20 cellular contexts compared by ENCODE assay signal in genomic region chr6:103079867-103080266, GRCh38.
A peak's percentile ranks its signal among the peaks of the same experiment; 100 is the strongest.
DNase-seq lines count a peak whose midpoint lies in the region; ATAC-seq, FAIRE-seq and TF ChIP-seq lines count a peak whose summit lies in the region.
"Had no signal": no experiment of that assay in that cellular context is flagged by ENCODE, and none has a peak within 500 bp of the region (broad histone marks: within the 10 kb centered on the region; RNA-seq: fewer than 3 reads in every experiment).

No MANE protein-coding gene starts in this region.

- TF ChIP-seq RAD21 in GM12878 (IDR thresholded peaks at IDR 0.05; ENCODE audit: insufficient read depth, low read depth, low read length), result no peak

- POLR2A ChIA-PET in GM12878 (lab: Charles Lee), result no interaction called here

- CTCF ChIA-PET in GM12878 (lab: Yijun Ruan, JAX), result interaction anchor here (1.7 kb wide), 1 partner anchor 43 kb away, joined by 6 read pairs; no protein-coding TSS in a partner anchor

- RAD21 ChIA-PET in GM12878 (lab: Charles Lee; ENCODE audit: unreplicated experiment), result interaction anchor here (0.7 to 1.4 kb wide), 3 partner anchors 22 to 191 kb away, joined by 3 to 4 read pairs (median 3); no protein-coding TSS in a partner anchor

- no TSS peak for BruUV-seq in GM12878 (replicated peaks; lab: Mats Ljungman, UMichigan)

- TF ChIP-seq CTCF in GM12878 (IDR thresholded peaks at IDR 0.05 in 2 of 3, conservative IDR thresholded peaks at IDR 0.05 in 1 of 3; ENCODE audit: control insufficient read depth in 2 of 3, extremely low read depth in 1 of 3, insufficient read depth in 1 of 3, low read depth in 3 of 3, low read length in 3 of 3) (no peak), BE2C (IDR thresholded peaks at IDR 0.05; ENCODE audit: low read depth, low read length) (no peak)

- H3K27me3 ChIP-seq in GM12878 (replicated peaks in 1 of 2; ENCODE audit: control insufficient read depth in 2 of 2, insufficient read depth in 2 of 2, low read length in 1 of 2) (no peaks in the 10 kb centered on the region), BE2C (no peaks in the 10 kb centered on the region)
- H3K27me3 ChIP-seq: adrenal gland, BLaER1, cardiac muscle cell, hepatocyte, upper lobe of left lung had no signal

- peak; percentile 35 to 90; a peak in 3 of 4 replicates for TF ChIP-seq EP300 in GM12878 (IDR thresholded peaks at IDR 0.05; ENCODE audit: borderline replicate concordance in 1 of 2, control insufficient read depth in 1 of 2, low read depth in 2 of 2, low read length in 2 of 2)

- 33% methylated on average over 1 of the region's 1 CpG for WGBS in GM12878 (ENCODE audit: insufficient coverage, insufficient replicate concordance, low lambda C conversion rate, missing lambda C conversion rate)

- no peaks in the 10 kb centered on the region for H3K4me1 ChIP-seq in GM12878 (ENCODE audit: control insufficient read depth, insufficient read depth, low read length)
- peaks cover 12% of the 10 kb centered on the region for H3K4me1 ChIP-seq in BE2C
- H3K4me1 ChIP-seq: adrenal gland, BLaER1, upper lobe of left lung had no signal

- in situ Hi-C loops in GM12878 (cut with MboI), result no loop called here

- H3K79me2 ChIP-seq in GM12878 (ENCODE audit: control insufficient read depth, insufficient read depth, low read length), result no peaks in the 10 kb centered on the region
- H3K79me2 ChIP-seq: hepatocyte had no signal

- no peak overlapping the region for H2AFZ ChIP-seq in GM12878 (ENCODE audit: control insufficient read depth, low read depth, low read length)
- H2AFZ ChIP-seq: hepatocyte had no signal

- ATAC-seq in HG02678 (IDR thresholded peaks at IDR 0.05; ENCODE audit: unreplicated experiment) (peak; percentile 59), HG03432 (IDR thresholded peaks at IDR 0.05; ENCODE audit: unreplicated experiment) (peak; percentile 96), GM12878 (peak; percentile 97), HG02852 (IDR thresholded peaks at IDR 0.05; ENCODE audit: unreplicated experiment) (no peak)
- ATAC-seq: Right ventricle myocardium inferior, T-helper 17 cell had no signal

- H3K4me3 ChIP-seq in GM12878, result no peak overlapping the region
- no peak overlapping the region for H3K4me3 ChIP-seq in BE2C (ENCODE audit: low read depth, low read length)
- H3K4me3 ChIP-seq: adrenal gland, BLaER1, cardiac muscle cell, hepatocyte, upper lobe of left lung had no signal

- SMC1A ChIA-PET in GM12878 (lab: Charles Lee; ENCODE audit: uncharacterized antibody, unreplicated experiment), result interaction anchor here (0.7 to 3.4 kb wide), 10 partner anchors 8 to 131 kb away, joined by 3 to 8 read pairs (median 4); no protein-coding TSS in a partner anchor

- DNase-seq in NOMO-1 treated with DMSO at 0.1 percent for 48 hours (lab: John Stamatoyannopoulos, UW; ENCODE audit: unreplicated experiment) (peak; percentile 15), NOMO-1 treated with dmso at 0.1 percent for 144 hours (lab: John Stamatoyannopoulos, UW; ENCODE audit: unreplicated experiment) (no peak), GM12878 (ENCODE audit: low read depth, low spot score) (peak; percentile 4), BE2C (no peak), ureter (ENCODE audit: low spot score) (no peak)
- DNase-seq: 8988T; adrenal gland; kidney; NCI-H1105; stimulated activated naive CD4-positive, alpha-beta T cell treated with Interleukin-2 at 50 U/mL for 16 hours; T-helper 17 cell had no signal

- no peak for FAIRE-seq in GM12878 (lab: Jason Lieb, UNC)
- FAIRE-seq: GM18507, kidney had no signal

- no peak overlapping the region for H3K4me2 ChIP-seq in GM12878 (ENCODE audit: control insufficient read depth, insufficient read depth)
- H3K4me2 ChIP-seq: BLaER1, hepatocyte had no signal

- H3K9me3 ChIP-seq in GM12878 (replicated peaks; ENCODE audit: control insufficient read depth, insufficient read depth, low read length) (no peaks in the 10 kb centered on the region), BE2C (no peaks in the 10 kb centered on the region)
- H3K9me3 ChIP-seq: adrenal gland, BLaER1, upper lobe of left lung had no signal

- H3K36me3 ChIP-seq in GM12878 (ENCODE audit: control insufficient read depth in 2 of 2, insufficient read depth in 2 of 2, low read length in 1 of 2) (no peaks in the 10 kb centered on the region), BE2C (no peaks in the 10 kb centered on the region)
- H3K36me3 ChIP-seq: adrenal gland, BLaER1, cardiac muscle cell, upper lobe of left lung had no signal

- intact Hi-C loops in GM12878 (cut with micrococcal nuclease; ENCODE audit: unreplicated experiment), result no loop called here

- no peak overlapping the region for H3K27ac ChIP-seq in GM12878 (ENCODE audit: control insufficient read depth, insufficient read depth)
- H3K27ac ChIP-seq: adrenal gland, BLaER1, cardiac muscle cell, hepatocyte, upper lobe of left lung had no signal

- no peak overlapping the region for H3K9ac ChIP-seq in GM12878 (ENCODE audit: control insufficient read depth, insufficient read depth, low read length)
- H3K9ac ChIP-seq: BLaER1 had no signal

- H4K20me1 ChIP-seq in GM12878 (ENCODE audit: control insufficient read depth, insufficient read depth), result no peaks in the 10 kb centered on the region
- H4K20me1 ChIP-seq: BLaER1 had no signal

- TF ChIP-seq POLR2A in GM12878 (IDR thresholded peaks at IDR 0.05; ENCODE audit: low read depth, low read length), result no peak

TF ChIP-seq in GM12878, 131 proteins besides CTCF, POLR2A, EP300 and RAD21:
- TF ChIP-seq RELB (IDR thresholded peaks at IDR 0.05; ENCODE audit: low read depth) (peak; percentile 63; the same call in 1 of the 2 replicates), SPI1 (IDR thresholded peaks at IDR 0.05; ENCODE audit: borderline replicate concordance, insufficient read depth, low read depth, low read length) (peak; percentile 88), IKZF2 (IDR thresholded peaks at IDR 0.05) (peak; percentile 72 to 76; a peak in 2 of 4 replicates), IKZF1 (conservative IDR thresholded peaks at IDR 0.05) (peak; percentile 70), MTA2 (IDR thresholded peaks at IDR 0.05; ENCODE audit: low read depth) (peak; percentile 87), HDAC6 (IDR thresholded peaks at IDR 0.05; ENCODE audit: unreplicated experiment) (no peak), DPF2 (IDR thresholded peaks at IDR 0.05) (peak; percentile 95), ATF7 (IDR thresholded peaks at IDR 0.05; ENCODE audit: low read depth) (peak; percentile 44; the same call in 1 of the 2 replicates), CHD2 (IDR thresholded peaks at IDR 0.05; ENCODE audit: borderline replicate concordance, low read depth, low read length) (0 out of 2 replicates have a peak, but pooled peaks have one; percentile 33), RFX5 (IDR thresholded peaks at IDR 0.05; ENCODE audit: low read depth, low read length) (no peak), CBX5 (IDR thresholded peaks at IDR 0.05; ENCODE audit: low read depth) (no peak), POLR2AphosphoS2 (IDR thresholded peaks at IDR 0.05; ENCODE audit: low read depth, low read length) (no peak), MEF2B (IDR thresholded peaks at IDR 0.05; ENCODE audit: partially characterized antibody, poor library complexity, severe bottlenecking) (peak; percentile 84), SUZ12 (IDR thresholded peaks at IDR 0.05; ENCODE audit: unreplicated experiment) (no peak)

Comparison
In these comparisons a context has a peak if more than half of its experiments do, and no peak if none do; other contexts are left out.
1. DNase-seq: peak in NOMO-1 treated with DMSO at 0.1 percent for 48 hours (single experiment) and GM12878 (single experiment); none in NOMO-1 treated with dmso at 0.1 percent for 144 hours (single experiment), BE2C (single experiment) and ureter (single experiment).